ENCODE assay signal across 13 cellular contexts in genomic region chr9:3730527-3730926, GRCh38.
DNase-seq lines count a peak whose midpoint lies in the region; ATAC-seq lines count a peak whose summit lies in the region.
"Had no signal": no experiment of that assay in that cellular context is flagged by ENCODE, and none has a peak within 500 bp of the region (broad histone marks: within the 10 kb centered on the region; RNA-seq: fewer than 3 reads in every experiment).

No MANE protein-coding gene starts in this region.

- no peaks in the 10 kb centered on the region for H3K27me3 Mint-ChIP-seq in activated T-helper 17 cell treated with anti-CD3 and anti-CD28 coated beads, Interleukin-2, amount 50 U/mL, for 72 hours
- H3K27me3 Mint-ChIP-seq in immature natural killer cell (ENCODE audit: low read depth in 3 of 3), result peaks cover 0 to 2% (median 0%) of the 10 kb centered on the region in 3 donors
- H3K27me3 Mint-ChIP-seq: CD8-positive, alpha-beta memory T cell had no signal

- H3K36me3 Mint-ChIP-seq in activated T-helper 17 cell treated with anti-CD3 and anti-CD28 coated beads, Interleukin-2, amount 50 U/mL, for 72 hours (ENCODE audit: low read depth), result no peaks in the 10 kb centered on the region
- H3K36me3 Mint-ChIP-seq in immature natural killer cell, result no peaks in the 10 kb centered on the region
- H3K36me3 Mint-ChIP-seq: CD8-positive, alpha-beta memory T cell had no signal

- ATAC-seq in GM18498 (IDR thresholded peaks at IDR 0.05; ENCODE audit: unreplicated experiment), result peak; percentile 40
- ATAC-seq in GM19452 (IDR thresholded peaks at IDR 0.05; ENCODE audit: unreplicated experiment), result peak; percentile 38
- ATAC-seq in HG03064 (IDR thresholded peaks at IDR 0.05; ENCODE audit: low read depth, unreplicated experiment), result peak; percentile 51
- peak; percentile 72 for ATAC-seq in activated T-helper 17 cell treated with anti-CD3 and anti-CD28 coated beads, Interleukin-2, amount 50 U/mL, for 72 hours (replicated peaks)
- no peak for ATAC-seq in HG03457 (IDR thresholded peaks at IDR 0.05; ENCODE audit: unreplicated experiment)

- peak overlapping the region; percentile 27 for H3K27ac Mint-ChIP-seq in activated T-helper 17 cell treated with anti-CD3 and anti-CD28 coated beads, Interleukin-2, amount 50 U/mL, for 72 hours
- H3K27ac Mint-ChIP-seq in immature natural killer cell, result no peak overlapping the region

- H3K9me3 Mint-ChIP-seq in activated T-helper 17 cell treated with anti-CD3 and anti-CD28 coated beads, Interleukin-2, amount 50 U/mL, for 72 hours, result no peaks in the 10 kb centered on the region
- H3K9me3 Mint-ChIP-seq in immature natural killer cell, result no peaks in the 10 kb centered on the region
- H3K9me3 Mint-ChIP-seq: CD8-positive, alpha-beta memory T cell had no signal

- DNase-seq in immature natural killer cell, result no peak
- no peak for DNase-seq in stimulated activated CD4-positive, alpha-beta T cell treated with anti-CD3 and anti-CD28 coated beads, Interleukin-15, amount 100 ng/mL, for 24 hours
- DNase-seq: activated CD4-positive, alpha-beta T cell treated with anti-CD3 and anti-CD28 coated beads for 48 hours; CD8-positive, alpha-beta memory T cell; mammary epithelial cell; NCI-H1048; NCI-H2227 treated with DMSO at 0.1 percent for 48 hours; spleen had no signal

- H3K4me1 Mint-ChIP-seq in activated T-helper 17 cell treated with anti-CD3 and anti-CD28 coated beads, Interleukin-2, amount 50 U/mL, for 72 hours, result peaks cover 11% of the 10 kb centered on the region
- H3K4me1 Mint-ChIP-seq in immature natural killer cell, result peaks cover 2 to 8% of the 10 kb centered on the region in 2 donors

- peak overlapping the region; percentile 18 for H3K4me3 Mint-ChIP-seq in activated T-helper 17 cell treated with anti-CD3 and anti-CD28 coated beads, Interleukin-2, amount 50 U/mL, for 72 hours
- no peak overlapping the region for H3K4me3 Mint-ChIP-seq in immature natural killer cell
